In the genomic region with DNA sequence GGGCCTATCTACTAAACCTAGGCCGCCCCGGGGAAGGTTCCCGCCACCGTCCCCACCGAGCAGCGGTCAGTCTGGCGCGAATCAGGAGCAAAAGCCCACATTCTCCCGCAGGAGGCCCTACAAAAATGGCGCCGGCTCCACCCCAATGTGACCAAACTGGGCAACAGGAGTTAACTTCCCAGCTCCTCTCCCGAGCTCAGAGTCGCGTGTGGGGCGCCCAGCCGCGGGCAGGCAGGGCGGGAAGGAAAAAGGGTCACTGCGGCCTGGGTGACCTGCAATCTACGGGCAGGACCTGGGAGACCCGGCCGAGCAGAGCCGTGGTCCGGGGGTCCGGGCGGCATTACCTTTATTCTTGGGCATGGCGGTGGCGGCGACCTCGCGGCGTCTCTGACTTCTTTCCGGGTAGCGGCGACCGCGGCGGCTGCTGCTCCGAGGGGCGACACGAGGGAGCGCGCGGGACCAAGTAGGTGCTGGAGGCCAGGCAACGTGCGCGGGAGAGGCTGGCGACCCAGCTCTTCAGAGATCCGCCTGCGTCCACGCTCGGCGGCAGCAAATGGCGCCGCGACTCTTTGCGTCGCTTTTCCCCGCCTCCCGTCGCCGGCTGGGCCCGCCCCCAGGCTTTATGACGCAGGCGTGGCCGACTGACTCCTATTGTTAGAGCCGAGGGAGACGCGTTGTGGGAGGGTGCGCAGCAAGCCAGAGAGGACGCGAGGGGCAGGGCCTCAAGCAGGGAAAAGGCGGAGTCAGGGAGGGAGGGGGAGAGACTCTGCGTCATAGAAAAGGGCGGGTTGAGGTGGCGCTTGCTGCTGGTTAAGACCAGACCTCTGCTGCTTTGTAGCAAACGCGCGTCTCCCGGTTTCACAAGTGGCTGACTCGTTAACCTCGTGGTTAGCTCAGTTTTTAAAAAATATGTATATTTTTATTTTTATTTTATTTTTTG, we compare ENCODE assay signal across 8 cellular contexts. TPM values are rescaled to one million over a fixed set of nuclear protein-coding genes. Genes with fewer than 3 reads are reported as not detected.
DNase-seq lines count a peak whose midpoint lies in the region; ATAC-seq, FAIRE-seq and TF ChIP-seq lines count a peak whose summit lies in the region.

EIF1AX (minus strand) TSS at position 558 of the 940 bp plus-strand sequence; CDS start at position 360, 198 bp downstream.

- H3K9me3 ChIP-seq in OCI-LY7 (ENCODE audit: low read length) = no peaks in the 10 kb centered on the region
- H3K9me3 ChIP-seq in endothelial cell of umbilical vein (replicated peaks; ENCODE audit: control insufficient read depth, insufficient read depth, low read length) = no peaks in the 10 kb centered on the region

- dilution Hi-C loops in endothelial cell of umbilical vein (cut with MboI; ENCODE audit: extremely low pct_ligation_motif_present, low sequenced_read_pairs) = no loop called here

- H3K4me1 ChIP-seq in OCI-LY7 (ENCODE audit: insufficient read depth, low read length, poor library complexity, severe bottlenecking) = peaks cover 13% of the 10 kb centered on the region
- peaks cover 22% of the 10 kb centered on the region for H3K4me1 ChIP-seq in endothelial cell of umbilical vein (ENCODE audit: control insufficient read depth, extremely low read depth, insufficient read depth, low read length)

- H3K9me2 ChIP-seq in OCI-LY7 (ENCODE audit: insufficient read depth, low read length) = no peaks in the 10 kb centered on the region

- H3K79me2 ChIP-seq in OCI-LY7 (ENCODE audit: insufficient read depth, low read depth, low read length) (peaks cover 38% of the 10 kb centered on the region), endothelial cell of umbilical vein (ENCODE audit: control insufficient read depth, insufficient read depth, low read length) (peaks cover 41% of the 10 kb centered on the region)

- CTCF ChIA-PET in OCI-LY7 (lab: Charles Lee; ENCODE audit: unreplicated experiment) (no interaction called here), endothelial cell of umbilical vein (lab: Charles Lee) (interaction anchor here (1.0 kb wide), 1 partner anchor 237 kb away, joined by 3 read pairs; no protein-coding TSS in a partner anchor)

- H2AFZ ChIP-seq in OCI-LY7 (ENCODE audit: low read length) = peak within 1 kb of the TSS; percentile 67; the same call in 1 of the 2 replicates
- H2AFZ ChIP-seq in endothelial cell of umbilical vein (ENCODE audit: low read depth, low read length) = peak within 1 kb of the TSS; percentile 47

- FAIRE-seq in D721Med (lab: Jason Lieb, UNC) = no peak
- peak; percentile 100 for FAIRE-seq in endothelial cell of umbilical vein (lab: Jason Lieb, UNC)

- peak; percentile 46 for TF ChIP-seq POLR2A in endothelial cell of umbilical vein (IDR thresholded peaks at IDR 0.05; ENCODE audit: low read depth, low read length)

- H3K9ac ChIP-seq in endothelial cell of umbilical vein (replicated peaks; ENCODE audit: extremely low read depth, insufficient read depth, low read length) = peak within 1 kb of the TSS; percentile 70

- intact Hi-C loops in OCI-LY7 (cut with micrococcal nuclease; ENCODE audit: unreplicated experiment) = loop anchor here (5.0 kb wide), 2 partner anchors 126 to 296 kb away; partner anchors contain the start of gene RPS6KA3
- intact Hi-C loops in endothelial cell of umbilical vein (cut with micrococcal nuclease) = loop anchor here (1.0 to 5.0 kb wide), 3 partner anchors 77 to 1386 kb away; partner anchors contain the start of gene RPS6KA3

- H4K20me1 ChIP-seq in OCI-LY7 (ENCODE audit: insufficient read depth, low read length) (peaks cover 18% of the 10 kb centered on the region), endothelial cell of umbilical vein (replicated peaks; ENCODE audit: control insufficient read depth, extremely low read depth, insufficient read depth, low read length) (no peaks in the 10 kb centered on the region)

- POLR2A ChIA-PET in OCI-LY7 (lab: Charles Lee) (interaction anchor here (0.5 to 0.9 kb wide), 3 partner anchors 10 to 505 kb away, joined by 3 to 4 read pairs (median 3); no protein-coding TSS in a partner anchor), endothelial cell of umbilical vein (lab: Charles Lee) (no interaction called here)

- no peaks in the 10 kb centered on the region for H3K9me1 ChIP-seq in endothelial cell of umbilical vein (replicated peaks; ENCODE audit: control insufficient read depth, extremely low read depth, insufficient read depth, low read length)

- BruUV-seq in OCI-LY7 (replicated peaks; lab: Mats Ljungman, UMichigan) (no TSS peak), endothelial cell of umbilical vein (replicated peaks; lab: Mats Ljungman, UMichigan) (TSS peak; percentile 44)

- H3K4me2 ChIP-seq in OCI-LY7 (ENCODE audit: low read length) (peak within 1 kb of the TSS; percentile 76), endothelial cell of umbilical vein (ENCODE audit: insufficient read depth, low read length) (peak within 1 kb of the TSS; percentile 92)

- H3K36me3 ChIP-seq in OCI-LY7 (ENCODE audit: insufficient read depth, low read length) (peaks cover 44% of the 10 kb centered on the region), endothelial cell of umbilical vein (ENCODE audit: control insufficient read depth in 2 of 2, extremely low read depth in 1 of 2, insufficient read depth in 2 of 2, low read length in 2 of 2) (peaks cover 0 to 2% of the 10 kb centered on the region in 2 experiments)

- TF ChIP-seq CTCF in D721Med (IDR thresholded peaks at IDR 0.05; ENCODE audit: insufficient read depth, missing control alignments) = no peak
- no peak for TF ChIP-seq CTCF in OCI-LY7 (conservative IDR thresholded peaks at IDR 0.05; ENCODE audit: low read length)
- TF ChIP-seq CTCF in endothelial cell of umbilical vein (IDR thresholded peaks at IDR 0.05; ENCODE audit: extremely low read depth in 1 of 2, insufficient read depth in 1 of 2, low read depth in 1 of 2, low read length in 2 of 2) = no peak

- ATAC-seq in GM21526 (IDR thresholded peaks at IDR 0.05; ENCODE audit: low FRiP score, unreplicated experiment) = peak; percentile 99

- H3K4me3 ChIP-seq in OCI-LY7 (ENCODE audit: low read depth, low read length, poor library complexity, severe bottlenecking) = peak within 1 kb of the TSS; percentile 100
- peak within 1 kb of the TSS; percentile 55 to 87 (median 69) for H3K4me3 ChIP-seq in endothelial cell of umbilical vein (replicated peaks in 1 of 3; ENCODE audit: insufficient read depth in 1 of 3, low read depth in 1 of 3, low read length in 3 of 3)

- peak; percentile 32 for DNase-seq in D721Med (ENCODE audit: insufficient read length, low spot score)
- peak; percentile 38 for DNase-seq in HuH-7.5 (ENCODE audit: low spot score)
- DNase-seq in OCI-LY7 (ENCODE audit: low spot score) = peak; percentile 95
- peak; percentile 87 for DNase-seq in activated T-cell treated with anti-CD3 and anti-CD28 coated beads for 1 hour (ENCODE audit: low read depth)
- peak; percentile 98 for DNase-seq in endothelial cell of umbilical vein (ENCODE audit: low read depth, low spot score)
- DNase-seq in middle frontal gyrus (ENCODE audit: extremely low spot score, low spot score) = peak; percentile 80
- peak; percentile 92 to 97 for DNase-seq in stimulated activated CD8-positive, alpha-beta memory T cell treated with anti-CD3 and anti-CD28 coated beads, Interleukin-2, amount 100 ng/mL, for 48 hours (ENCODE audit: low read depth in 2 of 2)

- H3K27ac ChIP-seq in OCI-LY7 (ENCODE audit: low read depth, low read length, poor library complexity, severe bottlenecking) (peak within 1 kb of the TSS; percentile 51), endothelial cell of umbilical vein (ENCODE audit: insufficient read depth, low read depth, low read length) (peak within 1 kb of the TSS; percentile 56)

- no peaks in the 10 kb centered on the region for H3K27me3 ChIP-seq in endothelial cell of umbilical vein (ENCODE audit: control insufficient read depth in 2 of 2, insufficient read depth in 2 of 2, low read length in 2 of 2)

TF ChIP-seq in endothelial cell of umbilical vein, 7 proteins besides CTCF, POLR2A, EP300 and RAD21:
- TF ChIP-seq POLR2AphosphoS5 (IDR thresholded peaks at IDR 0.05; ENCODE audit: insufficient read depth, low read depth, low read length) (peak; percentile 34), GATA2 (IDR thresholded peaks at IDR 0.05; ENCODE audit: insufficient read depth, insufficient read length, low read depth, low read length) (no peak), MYC (IDR thresholded peaks at IDR 0.05; ENCODE audit: low read depth, low read length) (no peak), EZH2 (IDR thresholded peaks at IDR 0.05; ENCODE audit: borderline replicate concordance, low read depth, low read length, severe bottlenecking) (no peak), MAX (IDR thresholded peaks at IDR 0.05; ENCODE audit: insufficient read depth, insufficient read length) (no peak), JUN (IDR thresholded peaks at IDR 0.05; ENCODE audit: borderline replicate concordance, insufficient read depth, insufficient read length, low read depth) (no peak)

RNA-seq across cellular contexts. Expression of gene EIF1AX, which starts in this region (rescaled TPM):
- total RNA-seq in OCI-LY7 (2014; rRNA removed; shearing (Covaris generic)) = 27.3 and 27.5 TPM in 2 replicates
- 98.5 and 103 TPM in 2 replicates for total RNA-seq in OCI-LY7 (2022)
- 89.4 and 94.7 TPM in 2 replicates for total RNA-seq in endothelial cell of umbilical vein
- 7.9 and 12.8 TPM in 2 replicates for polyA plus RNA-seq in endothelial cell of umbilical vein
- polyA plus RNA-seq in endothelial cell of umbilical vein (2011; cell fraction: cytosol; rRNA removed) = 24.1 and 28.8 TPM in 2 replicates
- polyA plus RNA-seq in endothelial cell of umbilical vein (2011; cell fraction: nucleus; rRNA removed) = 8.8 and 19.4 TPM in 2 replicates
- 51.0 and 84.9 TPM in 2 replicates for polyA plus RNA-seq in endothelial cell of umbilical vein (2012)
- polyA minus RNA-seq in endothelial cell of umbilical vein = 5.8 and 6.3 TPM in 2 replicates
- 157 TPM for polyA minus RNA-seq in endothelial cell of umbilical vein (2011; cell fraction: cytosol; rRNA and poly(A)+ RNA removed)
- polyA minus RNA-seq in endothelial cell of umbilical vein (2011; cell fraction: nucleus; rRNA and poly(A)+ RNA removed) = 10.6 and 11.1 TPM in 2 replicates

Comparison
In these comparisons a context has a peak if more than half of its experiments do, and no peak if none do; other contexts are left out.
1. Peak in every context shown above with its lines: DNase-seq, ATAC-seq, H3K4me3 ChIP-seq and H3K27ac ChIP-seq.
2. DNase-seq: peak in every context shown above with its lines; median percentile 98 in endothelial cell of umbilical vein; 95 in OCI-LY7; 94 in stimulated activated CD8-positive, alpha-beta memory T cell treated with anti-CD3 and anti-CD28 coated beads, Interleukin-2, amount 100 ng/mL, for 48 hours; 87 in activated T-cell treated with anti-CD3 and anti-CD28 coated beads for 1 hour; 80 in middle frontal gyrus; 38 in HuH-7.5; 32 in D721Med.